33 cellular contexts compared by ENCODE assay signal in the genomic region with DNA sequence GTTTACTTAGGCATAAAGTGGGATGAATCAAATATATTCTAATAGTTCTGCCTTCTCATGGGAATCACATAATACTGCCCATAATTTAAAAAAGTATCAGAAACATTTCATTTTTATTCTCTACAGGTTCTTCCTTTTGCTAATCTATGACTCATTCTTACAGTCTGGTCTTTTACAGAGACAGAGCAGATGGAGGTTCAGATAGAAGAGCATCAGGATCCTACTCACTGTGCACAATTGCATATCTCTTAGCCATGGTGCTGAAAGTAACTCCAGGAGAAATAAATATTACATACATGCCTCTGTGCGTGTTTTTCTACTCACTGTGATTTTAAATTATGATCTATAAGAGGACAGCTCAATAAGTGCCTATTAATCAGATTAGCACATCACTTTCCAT. TPM values are rescaled to one million over a fixed set of nuclear protein-coding genes. Genes with fewer than 3 reads are reported as not detected.
A peak's percentile ranks its signal among the peaks of the same experiment; 100 is the strongest.
DNase-seq lines count a peak whose midpoint lies in the region; ATAC-seq, FAIRE-seq and TF ChIP-seq lines count a peak whose summit lies in the region.
"Had no signal": no experiment of that assay in that cellular context is flagged by ENCODE, and none has a peak within 500 bp of the region (broad histone marks: within the 10 kb centered on the region; RNA-seq: fewer than 3 reads in every experiment).

No MANE protein-coding gene starts in this region.

- peaks cover 3% of the 10 kb centered on the region; the same call in 1 of the 2 replicates for H3K27me3 Mint-ChIP-seq in WTC11 (ENCODE audit: low read depth)

- H3K27ac ChIP-seq in A549 (no peak overlapping the region), HEK293 (ENCODE audit: extremely low read depth, low read depth, low read length) (no peak overlapping the region), SK-N-SH (ENCODE audit: low read depth in 2 of 2, low read length in 1 of 2) (no peak overlapping the region)
- H3K27ac ChIP-seq: body of pancreas, tibial artery had no signal

- H3K36me3 Mint-ChIP-seq in WTC11, result no peaks in the 10 kb centered on the region
- H3K36me3 Mint-ChIP-seq: T-cell had no signal

- TF ChIP-seq POLR2A in A549 (IDR thresholded peaks at IDR 0.05; ENCODE audit: low read length), result no peak

- H3K4me1 Mint-ChIP-seq in WTC11, result peaks cover 11% of the 10 kb centered on the region
- H3K4me1 Mint-ChIP-seq: activated naive CD8-positive, alpha-beta T cell treated with anti-CD3 and anti-CD28 coated beads, Interleukin-2, amount 50 U/mL, for 24 hours; T-cell had no signal

- TF ChIP-seq RAD21 in A549 (conservative IDR thresholded peaks at IDR 0.05 in 1 of 2, IDR thresholded peaks at IDR 0.05 in 1 of 2) (no peak), SK-N-SH (IDR thresholded peaks at IDR 0.05; ENCODE audit: low read length) (no peak)

- H3K79me2 ChIP-seq in SK-N-SH (ENCODE audit: insufficient read depth), result no peaks in the 10 kb centered on the region

- no peaks in the 10 kb centered on the region for H3K9me2 ChIP-seq in SK-N-SH

- no peak for TF ChIP-seq EP300 in A549 (IDR thresholded peaks at IDR 0.05)
- TF ChIP-seq EP300 in SK-N-SH (IDR thresholded peaks at IDR 0.05; ENCODE audit: borderline replicate concordance in 1 of 2, low read depth in 1 of 2, low read length in 1 of 2), result no peak

- POLR2A ChIA-PET in A549 (lab: Yijun Ruan, JAX) (no interaction called here), HEK293 (lab: Yijun Ruan, JAX) (no interaction called here), SK-N-SH (lab: Yijun Ruan, JAX) (no interaction called here), WTC11 (lab: Charles Lee) (no interaction called here)

- H3K36me3 ChIP-seq in HEK293 (ENCODE audit: control insufficient read depth in 2 of 2, insufficient read depth in 1 of 2, low read length in 2 of 2) (no peaks in the 10 kb centered on the region), SK-N-SH (replicated peaks in 1 of 2; ENCODE audit: control insufficient read depth in 1 of 2, insufficient read depth in 2 of 2, low read length in 1 of 2) (no peaks in the 10 kb centered on the region)
- H3K36me3 ChIP-seq: tibial artery had no signal

- H3F3A ChIP-seq in SK-N-SH (replicated peaks; ENCODE audit: insufficient read depth), result no peaks in the 10 kb centered on the region

- H3K4me3 Mint-ChIP-seq in WTC11, result no peak overlapping the region
- H3K4me3 Mint-ChIP-seq: activated naive CD8-positive, alpha-beta T cell treated with anti-CD3 and anti-CD28 coated beads, Interleukin-2, amount 50 U/mL, for 24 hours; natural killer cell treated with Interleukin-12 subunit alpha and Interleukin-12 subunit beta and Interleukin-15 and Interleukin-18, amount 100 ng/mL, for 72 hours; T-cell had no signal

- no peak for FAIRE-seq in A549 (lab: Jason Lieb, UNC)
- no peak for FAIRE-seq in RCC 7860 (lab: Jason Lieb, UNC)

- no peak overlapping the region for H3K27ac Mint-ChIP-seq in WTC11
- H3K27ac Mint-ChIP-seq: activated naive CD8-positive, alpha-beta T cell treated with anti-CD3 and anti-CD28 coated beads, Interleukin-2, amount 50 U/mL, for 24 hours; natural killer cell treated with Interleukin-12 subunit alpha and Interleukin-12 subunit beta and Interleukin-15 and Interleukin-18, amount 100 ng/mL, for 72 hours; T-cell had no signal

- ATAC-seq in A549, result no peak
- ATAC-seq in WTC11, result no peak
- no peak for ATAC-seq in HG03280 (IDR thresholded peaks at IDR 0.05; ENCODE audit: unreplicated experiment)
- ATAC-seq: activated CD4-positive, CD25-positive, alpha-beta regulatory T cell treated with anti-CD3 and anti-CD28 coated beads, Interleukin-2, amount 50 U/mL, for 24 hours; activated naive CD8-positive, alpha-beta T cell treated with anti-CD3 and anti-CD28 coated beads, Interleukin-2, amount 50 U/mL, for 24 hours; body of pancreas; HCT116; natural killer cell treated with Interleukin-12 subunit alpha and Interleukin-12 subunit beta and Interleukin-15 and Interleukin-18, amount 100 ng/mL, for 72 hours; Panc1; T-cell had no signal

- 26% methylated on average over 1 of the region's 1 CpG for WGBS in A549 (ENCODE audit: missing lambda C conversion rate)
- 5% methylated on average over 1 of the region's 1 CpG for WGBS in SK-N-SH (ENCODE audit: low lambda C conversion rate)

- DNase-seq in A549 (ENCODE audit: low read depth in 1 of 2, low spot score in 1 of 2), result no peak
- DNase-seq in SK-N-SH, result no peak
- DNase-seq in choroid plexus epithelial cell (ENCODE audit: low read depth), result peak; percentile 4
- no peak for DNase-seq in SHP77 treated with DMSO at 0.1 percent for 48 hours (lab: John Stamatoyannopoulos, UW)
- DNase-seq in RCC 7860 (ENCODE audit: low spot score), result no peak
- no peak for DNase-seq in WTC11 (ENCODE audit: low spot score)
- DNase-seq: activated CD4-positive, alpha-beta T cell treated with anti-CD3 and anti-CD28 coated beads, Interleukin-2, amount 50 U/mL, for 48 hours; activated gamma-delta T cell treated with Interleukin-2 at 50 U/mL for 16 hours; activated naive CD8-positive, alpha-beta T cell treated with anti-CD3 and anti-CD28 coated beads, Interleukin-2, amount 50 U/mL, for 24 hours; activated T-cell treated with anti-CD3 and anti-CD28 coated beads, Interleukin-2, amount 50 U/mL, for 48 hours; body of pancreas; cerebellar nuclear complex; DMS153; GDM1; MM.1S; NCI-H1436; NCI-H2081; NCI-H2227 treated with DMSO at 0.1 percent for 48 hours; NCI-H526; occipital lobe; stimulated activated CD4-positive, alpha-beta T cell treated with anti-CD3 and anti-CD28 coated beads, Interleukin-4, amount 100 ng/mL, for 1 hour; T-cell; tibial artery had no signal

- no peak overlapping the region for H2AFZ ChIP-seq in SK-N-SH (ENCODE audit: low read depth)

- H3K9me3 Mint-ChIP-seq in WTC11, result 0 out of 2 replicates have a peak, but pooled peaks cover 3% of the 10 kb centered on the region
- H3K9me3 Mint-ChIP-seq: activated naive CD8-positive, alpha-beta T cell treated with anti-CD3 and anti-CD28 coated beads, Interleukin-2, amount 50 U/mL, for 24 hours; natural killer cell treated with Interleukin-12 subunit alpha and Interleukin-12 subunit beta and Interleukin-15 and Interleukin-18, amount 100 ng/mL, for 72 hours; T-cell had no signal

- H3K27me3 ChIP-seq in SK-N-SH (ENCODE audit: insufficient read depth), result no peaks in the 10 kb centered on the region; the same call in 1 of the 2 replicates
- H3K27me3 ChIP-seq: body of pancreas had no signal

- H3K4me3 ChIP-seq in A549 (no peak overlapping the region), HEK293 (ENCODE audit: low read depth, low read length) (no peak overlapping the region), SK-N-SH (ENCODE audit: low read depth in 2 of 2, low read length in 1 of 2) (no peak overlapping the region), choroid plexus epithelial cell (ENCODE audit: low read depth, low read length) (no peak overlapping the region)
- H3K4me3 ChIP-seq: body of pancreas, tibial artery had no signal

- H3K4me2 ChIP-seq in A549, result no peak overlapping the region
- H3K4me2 ChIP-seq in SK-N-SH, result no peak overlapping the region

- H4K20me1 ChIP-seq in SK-N-SH (ENCODE audit: insufficient read depth), result no peaks in the 10 kb centered on the region

- TF ChIP-seq CTCF in A549 (IDR thresholded peaks at IDR 0.05), result no peak
- no peak for TF ChIP-seq CTCF in HEK293 (tag by site-specific recombination; IDR thresholded peaks at IDR 0.05)
- no peak for TF ChIP-seq CTCF in SK-N-SH (IDR thresholded peaks at IDR 0.05)
- TF ChIP-seq CTCF in choroid plexus epithelial cell (conservative IDR thresholded peaks at IDR 0.05; ENCODE audit: low read depth, low read length), result no peak
- no peak for TF ChIP-seq CTCF in WTC11 (IDR thresholded peaks at IDR 0.05)

- CTCF ChIA-PET in A549 (lab: Yijun Ruan, JAX) (no interaction called here), HEK293 (lab: Yijun Ruan, JAX) (no interaction called here), SK-N-SH (lab: Yijun Ruan, JAX) (no interaction called here), WTC11 (lab: Charles Lee) (no interaction called here)

- H3K4me1 ChIP-seq in A549 (no peaks in the 10 kb centered on the region), HEK293 (ENCODE audit: control insufficient read depth, insufficient read depth, low read length) (no peaks in the 10 kb centered on the region), SK-N-SH (ENCODE audit: control insufficient read depth in 1 of 2, insufficient read depth in 2 of 2, low read depth in 1 of 2, low read length in 1 of 2) (no peaks in the 10 kb centered on the region)
- H3K4me1 ChIP-seq: body of pancreas, tibial artery had no signal

- H3K9ac ChIP-seq in SK-N-SH, result no peak overlapping the region

- no peaks in the 10 kb centered on the region for H3K9me3 ChIP-seq in A549
- no peaks in the 10 kb centered on the region for H3K9me3 ChIP-seq in HEK293 (ENCODE audit: control insufficient read depth, insufficient read depth, low read depth, low read length)
- no peaks in the 10 kb centered on the region for H3K9me3 ChIP-seq in SK-N-SH
- H3K9me3 ChIP-seq: body of pancreas, tibial artery had no signal

TF ChIP-seq in HEK293, 187 proteins besides CTCF, POLR2A, EP300 and RAD21 (continues in another document):
- TF ChIP-seq ZNF514 (tag by site-specific recombination; IDR thresholded peaks at IDR 0.05), result no peak

TF ChIP-seq in SK-N-SH, 30 proteins besides CTCF, POLR2A, EP300 and RAD21 (continues in another document):
- TF ChIP-seq CHD2 (IDR thresholded peaks at IDR 0.05; ENCODE audit: low read length, partially characterized antibody), result no peak
- TF ChIP-seq POLR2AphosphoS5 (IDR thresholded peaks at IDR 0.05; ENCODE audit: low read depth, low read length), result no peak

RNA-seq across cellular contexts. Expression of gene OR2B6, which starts 16.3 kb away (rescaled TPM):
- polyA plus RNA-seq in A549 (2011; rRNA removed), result 0.59 and 0.85 TPM in 2 replicates
- polyA plus RNA-seq in A549 (2012; cell fraction: cytosol; rRNA removed), result 0.05 TPM in 1 of 2 replicates, not detected in the other
- polyA plus RNA-seq in A549 (2012; cell fraction: nucleus; rRNA removed), result 0.78 and 1.2 TPM in 2 replicates
- polyA plus RNA-seq in A549 (2017; fragmentation: RNase III; extraction: RNeasy Plus Mini Kit Qiagen cat#74134 plus additional on column Dnase treatment), result 0.11 to 0.24 TPM (median 0.18 TPM) in 3 replicates
- polyA minus RNA-seq in A549 (2011; rRNA and poly(A)+ RNA removed), result 0.58 and 1.2 TPM in 2 replicates
- 0.21 and 0.42 TPM in 2 replicates for polyA plus RNA-seq in SK-N-SH (2012; rRNA removed)
- 0.06 TPM in 1 of 2 replicates, not detected in the other for polyA plus RNA-seq in SK-N-SH (2012; cell fraction: cytosol; rRNA removed)
- polyA plus RNA-seq in SK-N-SH (2012; cell fraction: nucleus; rRNA removed), result 0.75 and 2.4 TPM in 2 replicates
- not detected in 3 replicates for total RNA-seq in WTC11 (2021)
- total RNA-seq: body of pancreas; glomerular endothelial cell; mucosa of gallbladder; natural killer cell treated with Interleukin-12 subunit alpha and Interleukin-12 subunit beta and Interleukin-15 and Interleukin-18, amount 100 ng/mL, for 72 hours; occipital lobe; pulmonary artery endothelial cell; T-cell had no signal

RNA-seq across cellular contexts. Expression of gene OR2B2, which starts 28.6 kb away (rescaled TPM):
- polyA plus RNA-seq in A549 (2011; rRNA removed), result not detected in 2 replicates
- not detected in 2 replicates for polyA plus RNA-seq in A549 (2012; cell fraction: cytosol; rRNA removed)
- not detected in 2 replicates for polyA plus RNA-seq in A549 (2012; cell fraction: nucleus; rRNA removed)
- polyA plus RNA-seq in A549 (2017; fragmentation: RNase III; extraction: RNeasy Plus Mini Kit Qiagen cat#74134 plus additional on column Dnase treatment), result not detected in 3 replicates
- not detected in 2 replicates for polyA minus RNA-seq in A549 (2011; rRNA and poly(A)+ RNA removed)
- not detected in 2 replicates for polyA plus RNA-seq in SK-N-SH (2012; rRNA removed)
- not detected in 2 replicates for polyA plus RNA-seq in SK-N-SH (2012; cell fraction: cytosol; rRNA removed)
- not detected in 2 replicates for polyA plus RNA-seq in SK-N-SH (2012; cell fraction: nucleus; rRNA removed)
- total RNA-seq in WTC11 (2021), result not detected in 3 replicates
- total RNA-seq: body of pancreas; glomerular endothelial cell; mucosa of gallbladder; natural killer cell treated with Interleukin-12 subunit alpha and Interleukin-12 subunit beta and Interleukin-15 and Interleukin-18, amount 100 ng/mL, for 72 hours; occipital lobe; pulmonary artery endothelial cell; T-cell had no signal
- polyA plus RNA-seq: BJ had no signal
